In genomic region chr9:114757395-114757794, GRCh38 we compare ENCODE assay signal across 17 cellular contexts. TPM values are rescaled to one million over a fixed set of nuclear protein-coding genes. Genes with fewer than 3 reads are reported as not detected.
DNase-seq lines count a peak whose midpoint lies in the region; ATAC-seq, FAIRE-seq and TF ChIP-seq lines count a peak whose summit lies in the region.
"Had no signal": no experiment of that assay in that cellular context is flagged by ENCODE, and none has a peak within 500 bp of the region (broad histone marks: within the 10 kb centered on the region; RNA-seq: fewer than 3 reads in every experiment).

No MANE protein-coding gene starts in this region.

- no TSS peak for BruUV-seq in OCI-LY7 (replicated peaks; lab: Mats Ljungman, UMichigan)

- H3K27ac Mint-ChIP-seq in astrocyte (ENCODE audit: unreplicated experiment): no peak overlapping the region
- H3K27ac Mint-ChIP-seq: H9 had no signal

- DNase-seq in AG08395 (ENCODE audit: low spot score) (peak; percentile 31), GM23248 (peak; percentile 10), astrocyte (ENCODE audit: low read depth) (peak; percentile 53), OCI-LY7 (ENCODE audit: low spot score) (no peak), NCI-H2081 (lab: John Stamatoyannopoulos, UW) (no peak), gastrocnemius medialis (no peak)
- DNase-seq: 8988T; BE2C; CD4-positive, alpha-beta memory T cell; DMS79; GOT3 had no signal

- H3K4me1 ChIP-seq in GM23248 (ENCODE audit: insufficient read depth) (no peaks in the 10 kb centered on the region), astrocyte (ENCODE audit: insufficient read depth, low read length) (no peaks in the 10 kb centered on the region), OCI-LY7 (ENCODE audit: insufficient read depth, low read length, poor library complexity, severe bottlenecking) (no peaks in the 10 kb centered on the region), gastrocnemius medialis (no peaks in the 10 kb centered on the region)
- H3K4me1 ChIP-seq: BE2C had no signal

- H3F3A ChIP-seq in GM23248 (ENCODE audit: insufficient read depth) (no peaks in the 10 kb centered on the region), neural cell (ENCODE audit: insufficient read depth, low read length, poor library complexity, severe bottlenecking) (no peaks in the 10 kb centered on the region)

- CTCF ChIA-PET in OCI-LY7 (lab: Charles Lee; ENCODE audit: unreplicated experiment): no interaction called here

- TF ChIP-seq RAD21 in neural cell (conservative IDR thresholded peaks at IDR 0.05): no peak

- no peak overlapping the region for H3K27ac ChIP-seq in GM23248
- no peak overlapping the region for H3K27ac ChIP-seq in astrocyte (ENCODE audit: low read depth, low read length)
- no peak overlapping the region for H3K27ac ChIP-seq in neural cell (ENCODE audit: low read length)
- no peak overlapping the region for H3K27ac ChIP-seq in OCI-LY7 (ENCODE audit: low read depth, low read length, poor library complexity, severe bottlenecking)
- H3K27ac ChIP-seq in gastrocnemius medialis: no peak overlapping the region
- H3K27ac ChIP-seq: C4-2B, HL-60 had no signal

- H3K9me3 ChIP-seq in GM23248 (ENCODE audit: low read depth) (no peaks in the 10 kb centered on the region), astrocyte (ENCODE audit: insufficient read depth, low read depth, low read length) (no peaks in the 10 kb centered on the region), neural cell (ENCODE audit: low read length) (no peaks in the 10 kb centered on the region), OCI-LY7 (ENCODE audit: low read length) (no peaks in the 10 kb centered on the region), gastrocnemius medialis (no peaks in the 10 kb centered on the region)
- H3K9me3 ChIP-seq: BE2C had no signal

- no peaks in the 10 kb centered on the region for H3K36me3 ChIP-seq in GM23248 (ENCODE audit: low read depth)
- no peaks in the 10 kb centered on the region for H3K36me3 ChIP-seq in astrocyte (ENCODE audit: insufficient read depth, low read length)
- no peaks in the 10 kb centered on the region for H3K36me3 ChIP-seq in neural cell (ENCODE audit: insufficient read depth, low read length)
- no peaks in the 10 kb centered on the region for H3K36me3 ChIP-seq in OCI-LY7 (ENCODE audit: insufficient read depth, low read length)
- no peaks in the 10 kb centered on the region for H3K36me3 ChIP-seq in gastrocnemius medialis
- H3K36me3 ChIP-seq: BE2C had no signal

- in situ Hi-C loops in GM23248 (cut with MboI): no loop called here
- in situ Hi-C loops in gastrocnemius medialis (cut with MboI; ENCODE audit: low sequenced_read_pairs in 4 of 4): no loop called here

- H3K79me2 ChIP-seq in GM23248 (ENCODE audit: insufficient read depth) (no peaks in the 10 kb centered on the region), astrocyte (ENCODE audit: insufficient read depth, low read length) (no peaks in the 10 kb centered on the region), neural cell (replicated peaks; ENCODE audit: insufficient read depth, low read length) (no peaks in the 10 kb centered on the region), OCI-LY7 (ENCODE audit: insufficient read depth, low read depth, low read length) (no peaks in the 10 kb centered on the region)

- 50% methylated on average over 2 of the region's 2 CpGs for WGBS in GM23248 (ENCODE audit: low coverage in 1 of 2, low lambda C conversion rate in 2 of 2, missing lambda C conversion rate in 2 of 2), 2 experiments

- H3K4me3 Mint-ChIP-seq in astrocyte (ENCODE audit: unreplicated experiment): no peak overlapping the region
- H3K4me3 Mint-ChIP-seq: CD4-positive, alpha-beta memory T cell; H9 had no signal

- H3K27me3 Mint-ChIP-seq in astrocyte (ENCODE audit: low read depth, unreplicated experiment): peaks cover 14% of the 10 kb centered on the region
- H3K27me3 Mint-ChIP-seq: CD4-positive, alpha-beta memory T cell had no signal

- no peak for ATAC-seq in gastrocnemius medialis

- POLR2A ChIA-PET in OCI-LY7 (lab: Charles Lee): interaction anchor here (1.0 to 1.1 kb wide), 2 partner anchors 19 to 136 kb away, joined by 3 to 4 read pairs; no protein-coding TSS in a partner anchor

- H2AFZ ChIP-seq in GM23248 (no peak overlapping the region), astrocyte (ENCODE audit: low read depth, low read length) (no peak overlapping the region), neural cell (ENCODE audit: low read depth, low read length) (no peak overlapping the region), OCI-LY7 (ENCODE audit: low read length) (no peak overlapping the region)

- peaks cover 2% of the 10 kb centered on the region for H3K9me3 Mint-ChIP-seq in astrocyte (ENCODE audit: unreplicated experiment)
- H3K9me3 Mint-ChIP-seq: H9 had no signal

- FAIRE-seq in astrocyte (lab: Jason Lieb, UNC): no peak
- FAIRE-seq: GM12891 had no signal

- TF ChIP-seq EP300 in neural cell (conservative IDR thresholded peaks at IDR 0.05; ENCODE audit: poor library complexity, severe bottlenecking): no peak

- peaks cover 3% of the 10 kb centered on the region for H3K4me1 Mint-ChIP-seq in astrocyte (ENCODE audit: low read depth, unreplicated experiment)

- H3K9ac ChIP-seq in GM23248: no peak overlapping the region
- H3K9ac ChIP-seq in astrocyte (ENCODE audit: low read length): no peak overlapping the region
- H3K9ac ChIP-seq in neural cell (ENCODE audit: low read length): no peak overlapping the region

- TF ChIP-seq CTCF in astrocyte (IDR thresholded peaks at IDR 0.05; ENCODE audit: insufficient read depth, low read depth, low read length): no peak
- no peak for TF ChIP-seq CTCF in neural cell (IDR thresholded peaks at IDR 0.05; ENCODE audit: poor library complexity, severe bottlenecking)
- TF ChIP-seq CTCF in OCI-LY7 (conservative IDR thresholded peaks at IDR 0.05; ENCODE audit: low read length): no peak
- no peak for TF ChIP-seq CTCF in gastrocnemius medialis (IDR thresholded peaks at IDR 0.05 in 4 of 5, conservative IDR thresholded peaks at IDR 0.05 in 1 of 5)

- H3K4me2 ChIP-seq in GM23248 (ENCODE audit: unreplicated experiment) (no peak overlapping the region), astrocyte (ENCODE audit: low read length) (no peak overlapping the region), neural cell (ENCODE audit: low read length) (no peak overlapping the region), OCI-LY7 (ENCODE audit: low read length) (no peak overlapping the region)

- H3K4me3 ChIP-seq in GM23248: no peak overlapping the region
- H3K4me3 ChIP-seq in astrocyte (ENCODE audit: insufficient read depth, low read depth, low read length): no peak overlapping the region
- no peak overlapping the region for H3K4me3 ChIP-seq in neural cell (ENCODE audit: low read length)
- H3K4me3 ChIP-seq in OCI-LY7 (ENCODE audit: low read depth, low read length, poor library complexity, severe bottlenecking): no peak overlapping the region
- no peak overlapping the region for H3K4me3 ChIP-seq in gastrocnemius medialis

- TF ChIP-seq POLR2A in gastrocnemius medialis (IDR thresholded peaks at IDR 0.05): no peak

- H4K20me1 ChIP-seq in GM23248 (ENCODE audit: insufficient read depth) (no peaks in the 10 kb centered on the region), astrocyte (ENCODE audit: insufficient read depth, low read length) (no peaks in the 10 kb centered on the region), neural cell (ENCODE audit: insufficient read depth) (no peaks in the 10 kb centered on the region), OCI-LY7 (ENCODE audit: insufficient read depth, low read length) (no peaks in the 10 kb centered on the region; the same call in 1 of the 2 replicates)

- H3K27me3 ChIP-seq in GM23248 (replicated peaks; ENCODE audit: insufficient read depth): peaks cover 3% of the 10 kb centered on the region; the same call in 1 of the 2 replicates
- peaks cover 8% of the 10 kb centered on the region for H3K27me3 ChIP-seq in astrocyte (ENCODE audit: insufficient read depth, low read length)
- no peaks in the 10 kb centered on the region for H3K27me3 ChIP-seq in neural cell (ENCODE audit: insufficient read depth, low read depth, low read length)
- H3K27me3 ChIP-seq in gastrocnemius medialis: no peaks in the 10 kb centered on the region
- H3K27me3 ChIP-seq: BE2C had no signal

- H3K9me2 ChIP-seq in GM23248 (ENCODE audit: insufficient read depth): no peaks in the 10 kb centered on the region
- no peaks in the 10 kb centered on the region for H3K9me2 ChIP-seq in neural cell (ENCODE audit: insufficient read depth, low read length)
- H3K9me2 ChIP-seq in OCI-LY7 (ENCODE audit: insufficient read depth, low read length): no peaks in the 10 kb centered on the region

- H3K36me3 Mint-ChIP-seq in astrocyte (ENCODE audit: low read depth, unreplicated experiment): no peaks in the 10 kb centered on the region
- H3K36me3 Mint-ChIP-seq: CD4-positive, alpha-beta memory T cell had no signal

- intact Hi-C loops in OCI-LY7 (cut with micrococcal nuclease; ENCODE audit: unreplicated experiment): no loop called here
- intact Hi-C loops in gastrocnemius medialis (cut with DNase I; ENCODE audit: low total_unique reads): no loop called here

TF ChIP-seq in neural cell, 6 proteins besides CTCF, POLR2A, EP300 and RAD21:
- TF ChIP-seq SMC3 (conservative IDR thresholded peaks at IDR 0.05; ENCODE audit: poor library complexity) (no peak), POLR2AphosphoS5 (IDR thresholded peaks at IDR 0.05) (peak; percentile 28)

RNA-seq across cellular contexts. Expression of gene TNFSF15, which starts 48.4 kb away (rescaled TPM):
- under 0.01 TPM in 1 of 2 replicates, not detected in the other for total RNA-seq in GM23248 (2014; rRNA removed; shearing (Covaris generic))
- polyA plus RNA-seq in GM23248 (2016; fragmentation: Nextera tagmentation; extraction: Ambion mirVana) (not detected in 2 replicates), neural cell (not detected in 2 replicates)
- total RNA-seq in astrocyte (4.2 and 10.3 TPM in 2 replicates), OCI-LY7 (2022) (0.09 and 0.23 TPM in 2 replicates), gastrocnemius medialis (not detected)
- polyA minus RNA-seq in neural cell: not detected in 2 replicates
- total RNA-seq in OCI-LY7 (2014; rRNA removed; shearing (Covaris generic)): 0.08 TPM in 1 of 2 replicates, not detected in the other
- total RNA-seq: G401, H9 had no signal
- polyA plus RNA-seq: CD4-positive, alpha-beta memory T cell had no signal

Comparison
In these comparisons a context has a peak if more than half of its experiments do, and no peak if none do; other contexts are left out.
1. DNase-seq: peak in AG08395 (single experiment), GM23248 (single experiment) and astrocyte (single experiment); none in OCI-LY7 (single experiment), NCI-H2081 (0 of 2) and gastrocnemius medialis (0 of 2).